In the genomic region with DNA sequence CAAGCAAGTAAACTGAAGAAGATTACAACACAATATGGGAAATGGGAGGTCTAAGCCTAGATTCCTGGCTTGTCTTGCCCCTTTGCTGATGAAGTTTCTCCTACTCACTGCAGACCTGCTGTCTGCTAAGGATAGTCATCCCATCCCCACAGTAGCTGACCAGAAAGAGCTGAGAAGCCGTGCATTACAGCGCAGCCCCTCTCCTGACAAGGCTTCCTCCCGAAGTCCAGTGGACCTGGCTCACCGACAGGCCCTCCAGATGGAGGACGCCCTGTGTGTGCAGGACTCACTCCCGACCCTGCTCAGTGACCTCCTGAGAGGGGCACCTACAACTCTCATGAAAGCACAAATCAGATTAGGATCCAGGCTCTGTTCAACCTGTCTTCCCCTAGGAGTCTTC, we compare ENCODE assay signal across 32 cellular contexts.
"Had no signal": no experiment of that assay in that cellular context is flagged by ENCODE, and none has a peak within 500 bp of the region (broad histone marks: within the 10 kb centered on the region; RNA-seq: fewer than 3 reads in every experiment).

No MANE protein-coding gene starts in this region.

- H3K27me3 Mint-ChIP-seq: activated B cell treated with CpG ODN at 0.5 μM for 24 hours; activated CD4-positive, alpha-beta memory T cell treated with anti-CD3 and anti-CD28 coated beads for 36 hours; activated CD4-positive, alpha-beta T cell treated with anti-CD3 and anti-CD28 coated beads, Interleukin-2, amount 10 ng/mL, durations not matched to agents 24 days and 14 days; activated CD8-positive, alpha-beta T cell treated with anti-CD3 and anti-CD28 coated beads for 36 hours; activated naive CD8-positive, alpha-beta T cell treated with anti-CD3 and anti-CD28 coated beads for 36 hours; activated T-helper 17 cell treated with anti-CD3 and anti-CD28 coated beads, Interleukin-2, amount 50 U/mL, for 72 hours had no signal

- H3K9me3 Mint-ChIP-seq: activated B cell treated with CpG ODN at 0.5 μM for 24 hours; activated CD4-positive, alpha-beta memory T cell treated with anti-CD3 and anti-CD28 coated beads for 36 hours; activated CD4-positive, alpha-beta T cell treated with anti-CD3 and anti-CD28 coated beads, Interleukin-2, amount 10 ng/mL, durations not matched to agents 24 days and 14 days; activated CD8-positive, alpha-beta T cell treated with anti-CD3 and anti-CD28 coated beads for 36 hours; activated naive CD4-positive, alpha-beta T cell treated with anti-CD3 and anti-CD28 coated beads, Interleukin-2, amount 50 U/mL, for 72 hours; activated naive CD8-positive, alpha-beta T cell treated with anti-CD3 and anti-CD28 coated beads for 36 hours; activated T-cell treated with anti-CD3 and anti-CD28 coated beads, Interleukin-2, amount 50 U/mL, for 4 hours; activated T-cell treated with anti-CD3 and anti-CD28 coated beads, Interleukin-2, amount 50 U/mL, for 72 hours; activated T-helper 1 cell treated with anti-CD3 and anti-CD28 coated beads, Interleukin-12 subunit alpha, Interleukin-12 subunit beta, Interleukin-2, Interleukin-4 antibody, amounts not matched to agents 30 ng/mL and 10 ng/mL and 1 ng/mL, durations not matched to agents 14 hours and 24 hours and 36 hours; activated T-helper 17 cell treated with anti-CD3 and anti-CD28 coated beads, Interleukin-2, amount 50 U/mL, for 72 hours; T-helper 1 cell treated with Interleukin-12 subunit alpha and Interleukin-12 subunit beta and Interleukin-4 antibody, amounts not matched to agents 30 μg/mL and 1 μg/mL, for 36 hours; T-helper 2 cell treated with Interferon-gamma antibody and Interleukin-4, amounts not matched to agents 5 μg/mL and 100 μg/mL, for 36 hours had no signal

- DNase-seq: activated B cell treated with CpG ODN at 0.5 μM for 24 hours; activated CD4-positive, alpha-beta memory T cell treated with anti-CD3 and anti-CD28 coated beads for 36 hours; activated CD4-positive, alpha-beta T cell treated with anti-CD3 and anti-CD28 coated beads for 4 hours; activated CD4-positive, alpha-beta T cell treated with anti-CD3 and anti-CD28 coated beads, Interleukin-2, amount 10 ng/mL, durations not matched to agents 24 days and 14 days; activated CD4-positive, alpha-beta T cell treated with anti-CD3 and anti-CD28 coated beads, Interleukin-2, amount 50 U/mL, for 1 hour; activated CD4-positive, alpha-beta T cell treated with anti-CD3 and anti-CD28 coated beads, Interleukin-2, amount 50 U/mL, for 4 hours; activated CD4-positive, CD25-positive, alpha-beta regulatory T cell treated with anti-CD3 and anti-CD28 coated beads, Interleukin-2, amount 50 U/mL, for 72 hours; activated CD8-positive, alpha-beta memory T cell treated with anti-CD3 and anti-CD28 coated beads, Interleukin-2, amount 50 U/mL, for 4 hours; activated CD8-positive, alpha-beta T cell treated with anti-CD3 and anti-CD28 coated beads for 36 hours; activated effector memory CD4-positive, alpha-beta T cell treated with anti-CD3 and anti-CD28 coated beads, Interleukin-2, amount 50 U/mL, for 16 hours; activated gamma-delta T cell treated with Interleukin-2 at 50 U/mL for 16 hours; activated naive CD4-positive, alpha-beta T cell treated with anti-CD3 and anti-CD28 coated beads, Interleukin-2, amount 50 U/mL, for 16 hours; activated naive CD4-positive, alpha-beta T cell treated with Interleukin-2 at 50 U/mL for 16 hours; activated naive CD8-positive, alpha-beta T cell treated with anti-CD3 and anti-CD28 coated beads for 36 hours; activated T-cell treated with anti-CD3 and anti-CD28 coated beads for 4 hours; activated T-cell treated with anti-CD3 and anti-CD28 coated beads, Interleukin-2, amount 50 U/mL, for 1 hour; activated T-cell treated with anti-CD3 and anti-CD28 coated beads, Interleukin-2, amount 50 U/mL, for 4 hours; activated T-cell treated with anti-CD3 and anti-CD28 coated beads, Interleukin-2, amount 50 U/mL, for 72 hours; adrenal gland; amniotic stem cell; aorta; body of pancreas; brain microvascular endothelial cell; central memory CD4-positive, alpha-beta T cell; T-helper 1 cell; T-helper 2 cell; T-helper 9 cell had no signal

- H3K27ac Mint-ChIP-seq: activated B cell treated with CpG ODN at 0.5 μM for 24 hours; activated CD4-positive, alpha-beta memory T cell treated with anti-CD3 and anti-CD28 coated beads for 36 hours; activated CD4-positive, alpha-beta T cell treated with anti-CD3 and anti-CD28 coated beads, Interleukin-2, amount 10 ng/mL, durations not matched to agents 24 days and 14 days; activated CD8-positive, alpha-beta T cell treated with anti-CD3 and anti-CD28 coated beads for 36 hours; activated naive CD4-positive, alpha-beta T cell treated with anti-CD3 and anti-CD28 coated beads, Interleukin-2, amount 50 U/mL, for 72 hours; activated naive CD8-positive, alpha-beta T cell treated with anti-CD3 and anti-CD28 coated beads for 36 hours; activated T-cell treated with anti-CD3 and anti-CD28 coated beads, Interleukin-2, amount 50 U/mL, for 72 hours; activated T-helper 1 cell treated with anti-CD3 and anti-CD28 coated beads, Interleukin-12 subunit alpha, Interleukin-12 subunit beta, Interleukin-2, Interleukin-4 antibody, amounts not matched to agents 30 ng/mL and 10 ng/mL and 1 ng/mL, durations not matched to agents 14 hours and 24 hours and 36 hours; activated T-helper 17 cell treated with anti-CD3 and anti-CD28 coated beads, Interleukin-2, amount 50 U/mL, for 72 hours; T-helper 1 cell treated with Interleukin-12 subunit alpha and Interleukin-12 subunit beta and Interleukin-4 antibody, amounts not matched to agents 30 μg/mL and 1 μg/mL, for 36 hours; T-helper 2 cell treated with Interferon-gamma antibody and Interleukin-4, amounts not matched to agents 5 μg/mL and 100 μg/mL, for 36 hours had no signal

- H3K4me1 Mint-ChIP-seq: activated T-helper 17 cell treated with anti-CD3 and anti-CD28 coated beads, Interleukin-2, amount 50 U/mL, for 72 hours had no signal

- H3K4me3 Mint-ChIP-seq: activated B cell treated with CpG ODN at 0.5 μM for 24 hours; activated CD4-positive, alpha-beta memory T cell treated with anti-CD3 and anti-CD28 coated beads for 36 hours; activated CD4-positive, alpha-beta T cell treated with anti-CD3 and anti-CD28 coated beads, Interleukin-2, amount 10 ng/mL, durations not matched to agents 24 days and 14 days; activated CD8-positive, alpha-beta T cell treated with anti-CD3 and anti-CD28 coated beads for 36 hours; activated naive CD8-positive, alpha-beta T cell treated with anti-CD3 and anti-CD28 coated beads for 36 hours; activated T-cell treated with anti-CD3 and anti-CD28 coated beads, Interleukin-2, amount 50 U/mL, for 4 hours; activated T-cell treated with anti-CD3 and anti-CD28 coated beads, Interleukin-2, amount 50 U/mL, for 72 hours; activated T-helper 1 cell treated with anti-CD3 and anti-CD28 coated beads, Interleukin-12 subunit alpha, Interleukin-12 subunit beta, Interleukin-2, Interleukin-4 antibody, amounts not matched to agents 30 ng/mL and 10 ng/mL and 1 ng/mL, durations not matched to agents 14 hours and 24 hours and 36 hours; activated T-helper 17 cell treated with anti-CD3 and anti-CD28 coated beads, Interleukin-2, amount 50 U/mL, for 72 hours; T-helper 1 cell treated with Interleukin-12 subunit alpha and Interleukin-12 subunit beta and Interleukin-4 antibody, amounts not matched to agents 30 μg/mL and 1 μg/mL, for 36 hours; T-helper 2 cell treated with Interferon-gamma antibody and Interleukin-4, amounts not matched to agents 5 μg/mL and 100 μg/mL, for 36 hours had no signal
